In genomic region chr10:3551761-3552160, GRCh38 we compare ENCODE assay signal across 1 cellular context.
TF ChIP-seq lines count a peak whose summit lies in the region.

No MANE protein-coding gene starts in this region.

TF ChIP-seq in H1, 55 proteins besides CTCF, POLR2A, EP300 and RAD21:
- TF ChIP-seq CHD1 (IDR thresholded peaks at IDR 0.05; ENCODE audit: low read depth, low read length) (no peak), CTBP2 (IDR thresholded peaks at IDR 0.05; ENCODE audit: borderline replicate concordance, insufficient read depth, insufficient read length, low read length) (no peak)
TF ChIP-seq in H1: peak in this region for 0.
